6 cellular contexts compared by ENCODE assay signal in the genomic region with DNA sequence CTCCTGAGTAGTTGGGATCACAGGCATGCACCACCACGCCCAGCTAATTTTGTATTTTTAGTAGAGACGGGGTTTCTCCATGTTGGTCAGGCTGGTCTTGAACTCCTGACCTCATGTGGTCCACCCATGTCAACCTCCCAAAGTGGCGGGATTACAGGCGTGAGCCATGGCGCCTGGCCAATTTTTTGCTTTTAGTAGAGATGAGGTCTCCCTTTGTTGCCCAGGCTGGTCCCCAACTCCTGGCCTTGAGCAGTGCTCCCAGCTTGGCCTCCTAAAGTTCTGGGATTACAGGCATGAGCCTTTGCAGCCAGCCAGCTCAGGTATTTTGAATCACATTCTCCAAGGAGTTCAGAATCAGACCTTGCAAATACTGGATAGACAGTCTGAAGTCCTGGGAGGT. TPM values are rescaled to one million over a fixed set of nuclear protein-coding genes. Genes with fewer than 3 reads are reported as not detected.
"Had no signal": no experiment of that assay in that cellular context is flagged by ENCODE, and none has a peak within 500 bp of the region (broad histone marks: within the 10 kb centered on the region; RNA-seq: fewer than 3 reads in every experiment).

No MANE protein-coding gene starts in this region.

RNA-seq across cellular contexts. Expression of a gene that starts 13.9 kb away (rescaled TPM):
- total RNA-seq: activated CD4-positive, alpha-beta T cell treated with anti-CD3 and anti-CD28 coated beads, Interleukin-2, amount 10 ng/mL, durations not matched to agents 24 days and 14 days; activated CD8-positive, alpha-beta T cell treated with anti-CD3 and anti-CD28 coated beads for 36 hours; activated naive CD8-positive, alpha-beta T cell treated with anti-CD3 and anti-CD28 coated beads, Interleukin-2, amount 10 ng/mL, durations not matched to agents 7 days and 5 days; activated T-helper 2 cell treated with anti-CD3 and anti-CD28 coated beads, Interferon-gamma antibody, Interleukin-2, Interleukin-4, amounts not matched to agents 10 μg/mL and 5 μg/mL and 100 μg/mL, durations not matched to agents 14 hours and 24 hours and 36 hours had no signal

RNA-seq across cellular contexts. Expression of a gene that starts 19.9 kb away (rescaled TPM):
- total RNA-seq: activated CD4-positive, alpha-beta T cell treated with anti-CD3 and anti-CD28 coated beads, Interleukin-2, amount 10 ng/mL, durations not matched to agents 24 days and 14 days; activated CD8-positive, alpha-beta memory T cell treated with anti-CD3 and anti-CD28 coated beads for 36 hours; activated CD8-positive, alpha-beta T cell treated with anti-CD3 and anti-CD28 coated beads for 36 hours; activated T-helper 2 cell treated with anti-CD3 and anti-CD28 coated beads, Interferon-gamma antibody, Interleukin-2, Interleukin-4, amounts not matched to agents 10 μg/mL and 5 μg/mL and 100 μg/mL, durations not matched to agents 14 hours and 24 hours and 36 hours; ascending aorta had no signal
